Comparison of ENCODE assay signal across 1 cellular context in the genomic region with DNA sequence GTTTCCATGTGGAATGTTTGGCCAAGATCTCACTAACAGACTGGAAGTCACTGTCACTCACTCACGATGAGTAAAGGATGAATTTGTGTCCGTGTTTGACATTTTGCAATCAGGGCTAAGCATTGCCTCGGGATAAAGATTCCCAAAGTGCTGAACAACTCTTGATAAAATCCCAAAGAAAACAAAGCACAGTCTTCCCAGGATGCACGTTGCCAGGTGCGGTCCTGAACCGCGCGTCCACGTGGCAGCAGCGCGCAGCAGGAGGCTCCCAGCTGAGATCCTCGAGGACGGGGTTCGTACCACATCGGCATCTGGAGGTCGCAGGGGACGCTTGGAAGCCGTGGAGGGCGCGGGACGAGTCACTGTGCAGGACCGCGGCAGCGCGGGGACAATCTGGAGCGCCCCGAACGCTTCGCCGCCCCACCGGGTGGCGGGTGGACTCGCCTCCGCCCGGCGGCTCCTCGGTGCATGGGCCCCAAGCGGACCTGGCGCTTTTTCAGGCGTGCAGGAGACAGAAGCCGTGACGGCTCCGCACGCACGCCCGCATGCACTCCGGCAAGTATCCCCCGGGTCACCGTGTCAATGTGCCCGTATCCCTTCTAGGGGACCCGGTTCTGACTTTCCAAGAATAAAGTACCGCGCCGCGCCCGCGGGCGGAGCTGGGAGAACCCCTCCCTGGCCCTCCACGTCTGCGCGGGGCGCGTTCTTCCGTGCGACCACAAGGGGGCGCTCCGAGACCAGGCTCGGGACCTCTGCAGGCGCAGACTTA.
TF ChIP-seq lines count a peak whose summit lies in the region.

No MANE protein-coding gene starts in this region.

TF ChIP-seq in K562, 482 proteins besides CTCF, POLR2A, EP300 and RAD21 (continued from another document and continues in another):
- TF ChIP-seq, protein P1, sequence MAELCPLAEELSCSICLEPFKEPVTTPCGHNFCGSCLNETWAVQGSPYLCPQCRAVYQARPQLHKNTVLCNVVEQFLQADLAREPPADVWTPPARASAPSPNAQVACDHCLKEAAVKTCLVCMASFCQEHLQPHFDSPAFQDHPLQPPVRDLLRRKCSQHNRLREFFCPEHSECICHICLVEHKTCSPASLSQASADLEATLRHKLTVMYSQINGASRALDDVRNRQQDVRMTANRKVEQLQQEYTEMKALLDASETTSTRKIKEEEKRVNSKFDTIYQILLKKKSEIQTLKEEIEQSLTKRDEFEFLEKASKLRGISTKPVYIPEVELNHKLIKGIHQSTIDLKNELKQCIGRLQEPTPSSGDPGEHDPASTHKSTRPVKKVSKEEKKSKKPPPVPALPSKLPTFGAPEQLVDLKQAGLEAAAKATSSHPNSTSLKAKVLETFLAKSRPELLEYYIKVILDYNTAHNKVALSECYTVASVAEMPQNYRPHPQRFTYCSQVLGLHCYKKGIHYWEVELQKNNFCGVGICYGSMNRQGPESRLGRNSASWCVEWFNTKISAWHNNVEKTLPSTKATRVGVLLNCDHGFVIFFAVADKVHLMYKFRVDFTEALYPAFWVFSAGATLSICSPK (IDR thresholded peaks at IDR 0.05; ENCODE audit: borderline replicate concordance): no peak
- TF ChIP-seq ZNF263 (CRISPR knock-in tag; IDR thresholded peaks at IDR 0.05; ENCODE audit: borderline replicate concordance) (no peak), DNMT1 (IDR thresholded peaks at IDR 0.05) (no peak), RFX1 (IDR thresholded peaks at IDR 0.05) (no peak), STAT5A (IDR thresholded peaks at IDR 0.05; ENCODE audit: borderline replicate concordance, low read length) (no peak), ZNF217 (CRISPR knock-in tag; IDR thresholded peaks at IDR 0.05) (no peak), ZNF778 (CRISPR knock-in tag; IDR thresholded peaks at IDR 0.05) (no peak), HCFC1 (IDR thresholded peaks at IDR 0.05; ENCODE audit: low read depth, low read length) (no peak), ZC3H8 (IDR thresholded peaks at IDR 0.05) (no peak), ZC3H4 (CRISPR knock-in tag; IDR thresholded peaks at IDR 0.05; ENCODE audit: borderline replicate concordance) (no peak), ZNF282 (CRISPR knock-in tag; IDR thresholded peaks at IDR 0.05) (no peak), SUPT5H (IDR thresholded peaks at IDR 0.05) (no peak), GABPB2 (CRISPR knock-in tag; conservative IDR thresholded peaks at IDR 0.05) (no peak), KLF6 (CRISPR knock-in tag; IDR thresholded peaks at IDR 0.05; ENCODE audit: borderline replicate concordance) (no peak), KDM5B (IDR thresholded peaks at IDR 0.05; ENCODE audit: insufficient replicate concordance, low read depth, low read length) (no peak), FOXA3 (CRISPR knock-in tag; conservative IDR thresholded peaks at IDR 0.05 in 1 of 2, IDR thresholded peaks at IDR 0.05 in 1 of 2) (no peak), CEBPB (tag; IDR thresholded peaks at IDR 0.05) (no peak), NCOA4 (IDR thresholded peaks at IDR 0.05; ENCODE audit: partially characterized antibody) (no peak), GATA2 (CRISPR knock-in tag; IDR thresholded peaks at IDR 0.05) (no peak), NR2C2 (CRISPR knock-in tag; IDR thresholded peaks at IDR 0.05) (peak; percentile 19; the same call in 1 of the 2 replicates), NR2C2 (tag; IDR thresholded peaks at IDR 0.05) (0 out of 2 replicates have a peak, but pooled peaks have one; percentile 46), NR2F6 (CRISPR knock-in tag; IDR thresholded peaks at IDR 0.05) (no peak), ZNF75A (CRISPR knock-in tag; IDR thresholded peaks at IDR 0.05) (no peak), TBL1XR1 (IDR thresholded peaks at IDR 0.05; ENCODE audit: low read length in 2 of 2) (no peak; a peak in 1 of 4 replicates), IRF2 (CRISPR knock-in tag; IDR thresholded peaks at IDR 0.05) (no peak), NFIX (CRISPR knock-in tag; IDR thresholded peaks at IDR 0.05; ENCODE audit: low read depth) (no peak), NR1H2 (CRISPR knock-in tag; IDR thresholded peaks at IDR 0.05) (0 out of 2 replicates have a peak, but pooled peaks have one; percentile 13), ZZZ3 (IDR thresholded peaks at IDR 0.05) (no peak), HMG20B (CRISPR knock-in tag; IDR thresholded peaks at IDR 0.05) (no peak), NELFE (IDR thresholded peaks at IDR 0.05; ENCODE audit: insufficient read depth, insufficient read length) (no peak), TRIM24 (IDR thresholded peaks at IDR 0.05) (peak in 1 of 2 experiments; percentile 57; a peak in 1 of 4 replicates), TAL1 (IDR thresholded peaks at IDR 0.05) (no peak), ETV6 (IDR thresholded peaks at IDR 0.05; ENCODE audit: borderline replicate concordance in 1 of 2, low read depth in 2 of 2, low read length in 1 of 2) (no peak), ETV6 (CRISPR knock-in tag; IDR thresholded peaks at IDR 0.05; ENCODE audit: borderline replicate concordance) (no peak), CBX8 (IDR thresholded peaks at IDR 0.05; ENCODE audit: borderline replicate concordance, extremely low read depth, low read depth, low read length, poor library complexity, severe bottlenecking) (no peak), MCM7 (IDR thresholded peaks at IDR 0.05) (no peak), ZNF696 (CRISPR knock-in tag; conservative IDR thresholded peaks at IDR 0.05) (no peak), CTBP1 (IDR thresholded peaks at IDR 0.05; ENCODE audit: borderline replicate concordance) (peak; percentile 77), ZNF444 (CRISPR knock-in tag; IDR thresholded peaks at IDR 0.05) (no peak), MTF1 (CRISPR knock-in tag; IDR thresholded peaks at IDR 0.05; ENCODE audit: borderline replicate concordance) (no peak), NCOA1 (IDR thresholded peaks at IDR 0.05; ENCODE audit: low read depth) (no peak), PTTG1 (tag; IDR thresholded peaks at IDR 0.05; ENCODE audit: low read depth) (no peak)
- TF ChIP-seq, protein P2, sequence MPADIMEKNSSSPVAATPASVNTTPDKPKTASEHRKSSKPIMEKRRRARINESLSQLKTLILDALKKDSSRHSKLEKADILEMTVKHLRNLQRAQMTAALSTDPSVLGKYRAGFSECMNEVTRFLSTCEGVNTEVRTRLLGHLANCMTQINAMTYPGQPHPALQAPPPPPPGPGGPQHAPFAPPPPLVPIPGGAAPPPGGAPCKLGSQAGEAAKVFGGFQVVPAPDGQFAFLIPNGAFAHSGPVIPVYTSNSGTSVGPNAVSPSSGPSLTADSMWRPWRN (IDR thresholded peaks at IDR 0.05; ENCODE audit: low read depth): no peak
- TF ChIP-seq, protein P3, sequence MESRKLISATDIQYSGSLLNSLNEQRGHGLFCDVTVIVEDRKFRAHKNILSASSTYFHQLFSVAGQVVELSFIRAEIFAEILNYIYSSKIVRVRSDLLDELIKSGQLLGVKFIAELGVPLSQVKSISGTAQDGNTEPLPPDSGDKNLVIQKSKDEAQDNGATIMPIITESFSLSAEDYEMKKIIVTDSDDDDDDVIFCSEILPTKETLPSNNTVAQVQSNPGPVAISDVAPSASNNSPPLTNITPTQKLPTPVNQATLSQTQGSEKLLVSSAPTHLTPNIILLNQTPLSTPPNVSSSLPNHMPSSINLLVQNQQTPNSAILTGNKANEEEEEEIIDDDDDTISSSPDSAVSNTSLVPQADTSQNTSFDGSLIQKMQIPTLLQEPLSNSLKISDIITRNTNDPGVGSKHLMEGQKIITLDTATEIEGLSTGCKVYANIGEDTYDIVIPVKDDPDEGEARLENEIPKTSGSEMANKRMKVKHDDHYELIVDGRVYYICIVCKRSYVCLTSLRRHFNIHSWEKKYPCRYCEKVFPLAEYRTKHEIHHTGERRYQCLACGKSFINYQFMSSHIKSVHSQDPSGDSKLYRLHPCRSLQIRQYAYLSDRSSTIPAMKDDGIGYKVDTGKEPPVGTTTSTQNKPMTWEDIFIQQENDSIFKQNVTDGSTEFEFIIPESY (CRISPR knock-in tag; IDR thresholded peaks at IDR 0.05): peak; percentile 46; the same call in 1 of the 2 replicates
- TF ChIP-seq, protein P4, sequence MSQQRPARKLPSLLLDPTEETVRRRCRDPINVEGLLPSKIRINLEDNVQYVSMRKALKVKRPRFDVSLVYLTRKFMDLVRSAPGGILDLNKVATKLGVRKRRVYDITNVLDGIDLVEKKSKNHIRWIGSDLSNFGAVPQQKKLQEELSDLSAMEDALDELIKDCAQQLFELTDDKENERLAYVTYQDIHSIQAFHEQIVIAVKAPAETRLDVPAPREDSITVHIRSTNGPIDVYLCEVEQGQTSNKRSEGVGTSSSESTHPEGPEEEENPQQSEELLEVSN (IDR thresholded peaks at IDR 0.05; ENCODE audit: borderline replicate concordance in 1 of 2, extremely low read depth in 1 of 2, insufficient read depth in 1 of 2, insufficient read length in 1 of 2, low read depth in 1 of 2, low read length in 1 of 2, poor library complexity in 1 of 2, severe bottlenecking in 1 of 2): peak; percentile 84 to 91
- TF ChIP-seq, protein P5, sequence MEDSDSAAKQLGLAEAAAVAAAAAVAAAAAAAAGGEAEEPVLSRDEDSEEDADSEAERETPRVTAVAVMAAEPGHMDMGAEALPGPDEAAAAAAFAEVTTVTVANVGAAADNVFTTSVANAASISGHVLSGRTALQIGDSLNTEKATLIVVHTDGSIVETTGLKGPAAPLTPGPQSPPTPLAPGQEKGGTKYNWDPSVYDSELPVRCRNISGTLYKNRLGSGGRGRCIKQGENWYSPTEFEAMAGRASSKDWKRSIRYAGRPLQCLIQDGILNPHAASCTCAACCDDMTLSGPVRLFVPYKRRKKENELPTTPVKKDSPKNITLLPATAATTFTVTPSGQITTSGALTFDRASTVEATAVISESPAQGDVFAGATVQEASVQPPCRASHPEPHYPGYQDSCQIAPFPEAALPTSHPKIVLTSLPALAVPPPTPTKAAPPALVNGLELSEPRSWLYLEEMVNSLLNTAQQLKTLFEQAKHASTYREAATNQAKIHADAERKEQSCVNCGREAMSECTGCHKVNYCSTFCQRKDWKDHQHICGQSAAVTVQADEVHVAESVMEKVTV (CRISPR knock-in tag; IDR thresholded peaks at IDR 0.05): peak; percentile 96
- TF ChIP-seq, protein P6, sequence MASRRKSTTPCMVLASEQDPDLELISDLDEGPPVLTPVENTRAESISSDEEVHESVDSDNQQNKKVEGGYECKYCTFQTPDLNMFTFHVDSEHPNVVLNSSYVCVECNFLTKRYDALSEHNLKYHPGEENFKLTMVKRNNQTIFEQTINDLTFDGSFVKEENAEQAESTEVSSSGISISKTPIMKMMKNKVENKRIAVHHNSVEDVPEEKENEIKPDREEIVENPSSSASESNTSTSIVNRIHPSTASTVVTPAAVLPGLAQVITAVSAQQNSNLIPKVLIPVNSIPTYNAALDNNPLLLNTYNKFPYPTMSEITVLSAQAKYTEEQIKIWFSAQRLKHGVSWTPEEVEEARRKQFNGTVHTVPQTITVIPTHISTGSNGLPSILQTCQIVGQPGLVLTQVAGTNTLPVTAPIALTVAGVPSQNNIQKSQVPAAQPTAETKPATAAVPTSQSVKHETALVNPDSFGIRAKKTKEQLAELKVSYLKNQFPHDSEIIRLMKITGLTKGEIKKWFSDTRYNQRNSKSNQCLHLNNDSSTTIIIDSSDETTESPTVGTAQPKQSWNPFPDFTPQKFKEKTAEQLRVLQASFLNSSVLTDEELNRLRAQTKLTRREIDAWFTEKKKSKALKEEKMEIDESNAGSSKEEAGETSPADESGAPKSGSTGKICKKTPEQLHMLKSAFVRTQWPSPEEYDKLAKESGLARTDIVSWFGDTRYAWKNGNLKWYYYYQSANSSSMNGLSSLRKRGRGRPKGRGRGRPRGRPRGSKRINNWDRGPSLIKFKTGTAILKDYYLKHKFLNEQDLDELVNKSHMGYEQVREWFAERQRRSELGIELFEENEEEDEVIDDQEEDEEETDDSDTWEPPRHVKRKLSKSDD (conservative IDR thresholded peaks at IDR 0.05; ENCODE audit: low read length): no peak
- TF ChIP-seq, protein P7, sequence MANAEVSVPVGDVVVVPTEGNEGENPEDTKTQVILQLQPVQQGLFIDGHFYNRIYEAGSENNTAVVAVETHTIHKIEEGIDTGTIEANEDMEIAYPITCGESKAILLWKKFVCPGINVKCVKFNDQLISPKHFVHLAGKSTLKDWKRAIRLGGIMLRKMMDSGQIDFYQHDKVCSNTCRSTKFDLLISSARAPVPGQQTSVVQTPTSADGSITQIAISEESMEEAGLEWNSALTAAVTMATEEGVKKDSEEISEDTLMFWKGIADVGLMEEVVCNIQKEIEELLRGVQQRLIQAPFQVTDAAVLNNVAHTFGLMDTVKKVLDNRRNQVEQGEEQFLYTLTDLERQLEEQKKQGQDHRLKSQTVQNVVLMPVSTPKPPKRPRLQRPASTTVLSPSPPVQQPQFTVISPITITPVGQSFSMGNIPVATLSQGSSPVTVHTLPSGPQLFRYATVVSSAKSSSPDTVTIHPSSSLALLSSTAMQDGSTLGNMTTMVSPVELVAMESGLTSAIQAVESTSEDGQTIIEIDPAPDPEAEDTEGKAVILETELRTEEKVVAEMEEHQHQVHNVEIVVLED (CRISPR knock-in tag; IDR thresholded peaks at IDR 0.05): no peak
- TF ChIP-seq, protein P8, sequence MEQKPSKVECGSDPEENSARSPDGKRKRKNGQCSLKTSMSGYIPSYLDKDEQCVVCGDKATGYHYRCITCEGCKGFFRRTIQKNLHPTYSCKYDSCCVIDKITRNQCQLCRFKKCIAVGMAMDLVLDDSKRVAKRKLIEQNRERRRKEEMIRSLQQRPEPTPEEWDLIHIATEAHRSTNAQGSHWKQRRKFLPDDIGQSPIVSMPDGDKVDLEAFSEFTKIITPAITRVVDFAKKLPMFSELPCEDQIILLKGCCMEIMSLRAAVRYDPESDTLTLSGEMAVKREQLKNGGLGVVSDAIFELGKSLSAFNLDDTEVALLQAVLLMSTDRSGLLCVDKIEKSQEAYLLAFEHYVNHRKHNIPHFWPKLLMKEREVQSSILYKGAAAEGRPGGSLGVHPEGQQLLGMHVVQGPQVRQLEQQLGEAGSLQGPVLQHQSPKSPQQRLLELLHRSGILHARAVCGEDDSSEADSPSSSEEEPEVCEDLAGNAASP (IDR thresholded peaks at IDR 0.05): no peak
